1 cellular context compared by ENCODE assay signal in the genomic region with DNA sequence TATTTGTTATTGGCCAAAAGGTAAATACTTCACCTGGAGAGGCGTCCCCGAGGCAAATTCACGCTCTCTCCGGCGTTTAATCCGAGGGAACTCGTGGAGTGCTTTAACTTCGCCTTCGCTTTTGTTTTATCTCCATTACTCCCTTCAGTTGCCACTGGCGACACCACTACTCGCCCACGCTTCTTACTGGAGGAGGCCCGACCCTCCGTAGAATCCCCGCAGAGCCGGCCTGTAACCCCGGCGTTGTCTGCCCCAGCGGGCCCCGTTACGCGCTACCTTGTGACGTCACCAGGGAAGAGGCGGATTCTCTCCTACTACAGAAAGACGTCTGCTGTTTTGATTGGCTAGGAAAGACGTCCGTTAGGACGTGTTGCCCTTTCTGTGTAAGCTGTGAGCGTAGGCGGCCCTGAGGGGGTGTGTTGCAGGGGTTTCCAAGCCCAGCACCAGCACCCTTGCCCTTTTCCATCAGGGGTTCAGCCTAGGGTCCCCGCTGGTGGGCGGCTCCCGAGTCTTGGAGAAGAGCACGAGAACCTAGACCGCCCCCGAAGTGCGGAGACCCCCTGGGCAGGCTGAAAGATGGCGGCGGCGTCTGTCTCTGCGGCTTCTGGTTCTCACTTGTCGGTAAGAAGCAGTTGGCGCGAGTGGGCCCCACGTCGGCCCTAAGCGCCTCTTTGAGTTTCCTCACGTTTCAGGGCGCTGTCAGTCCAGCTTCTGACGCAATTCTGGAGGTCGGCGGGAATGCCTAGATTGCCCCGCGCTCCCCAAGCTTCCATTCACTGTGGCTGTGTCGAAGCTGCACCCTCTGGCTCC.
A peak's percentile ranks its signal among the peaks of the same experiment; 100 is the strongest.
TF ChIP-seq lines count a peak whose summit lies in the region.

A gene (plus strand): TSS at position 376 of the 810 bp plus-strand sequence. CDS start 201 bp downstream, at position 577.

TF ChIP-seq in K562, 482 proteins besides CTCF, POLR2A, EP300 and RAD21 (continued from another document and continues in another):
- TF ChIP-seq, protein P1, sequence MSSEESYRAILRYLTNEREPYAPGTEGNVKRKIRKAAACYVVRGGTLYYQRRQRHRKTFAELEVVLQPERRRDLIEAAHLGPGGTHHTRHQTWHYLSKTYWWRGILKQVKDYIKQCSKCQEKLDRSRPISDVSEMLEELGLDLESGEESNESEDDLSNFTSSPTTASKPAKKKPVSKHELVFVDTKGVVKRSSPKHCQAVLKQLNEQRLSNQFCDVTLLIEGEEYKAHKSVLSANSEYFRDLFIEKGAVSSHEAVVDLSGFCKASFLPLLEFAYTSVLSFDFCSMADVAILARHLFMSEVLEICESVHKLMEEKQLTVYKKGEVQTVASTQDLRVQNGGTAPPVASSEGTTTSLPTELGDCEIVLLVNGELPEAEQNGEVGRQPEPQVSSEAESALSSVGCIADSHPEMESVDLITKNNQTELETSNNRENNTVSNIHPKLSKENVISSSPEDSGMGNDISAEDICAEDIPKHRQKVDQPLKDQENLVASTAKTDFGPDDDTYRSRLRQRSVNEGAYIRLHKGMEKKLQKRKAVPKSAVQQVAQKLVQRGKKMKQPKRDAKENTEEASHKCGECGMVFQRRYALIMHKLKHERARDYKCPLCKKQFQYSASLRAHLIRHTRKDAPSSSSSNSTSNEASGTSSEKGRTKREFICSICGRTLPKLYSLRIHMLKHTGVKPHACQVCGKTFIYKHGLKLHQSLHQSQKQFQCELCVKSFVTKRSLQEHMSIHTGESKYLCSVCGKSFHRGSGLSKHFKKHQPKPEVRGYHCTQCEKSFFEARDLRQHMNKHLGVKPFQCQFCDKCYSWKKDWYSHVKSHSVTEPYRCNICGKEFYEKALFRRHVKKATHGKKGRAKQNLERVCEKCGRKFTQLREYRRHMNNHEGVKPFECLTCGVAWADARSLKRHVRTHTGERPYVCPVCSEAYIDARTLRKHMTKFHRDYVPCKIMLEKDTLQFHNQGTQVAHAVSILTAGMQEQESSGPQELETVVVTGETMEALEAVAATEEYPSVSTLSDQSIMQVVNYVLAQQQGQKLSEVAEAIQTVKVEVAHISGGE (CRISPR knock-in tag; IDR thresholded peaks at IDR 0.05), result no peak
- TF ChIP-seq, protein P2, sequence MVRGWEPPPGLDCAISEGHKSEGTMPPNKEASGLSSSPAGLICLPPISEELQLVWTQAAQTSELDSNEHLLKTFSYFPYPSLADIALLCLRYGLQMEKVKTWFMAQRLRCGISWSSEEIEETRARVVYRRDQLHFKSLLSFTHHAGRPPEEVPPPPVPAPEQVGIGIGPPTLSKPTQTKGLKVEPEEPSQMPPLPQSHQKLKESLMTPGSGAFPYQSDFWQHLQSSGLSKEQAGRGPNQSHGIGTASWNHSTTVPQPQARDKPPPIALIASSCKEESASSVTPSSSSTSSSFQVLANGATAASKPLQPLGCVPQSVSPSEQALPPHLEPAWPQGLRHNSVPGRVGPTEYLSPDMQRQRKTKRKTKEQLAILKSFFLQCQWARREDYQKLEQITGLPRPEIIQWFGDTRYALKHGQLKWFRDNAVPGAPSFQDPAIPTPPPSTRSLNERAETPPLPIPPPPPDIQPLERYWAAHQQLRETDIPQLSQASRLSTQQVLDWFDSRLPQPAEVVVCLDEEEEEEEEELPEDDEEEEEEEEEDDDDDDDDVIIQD (CRISPR knock-in tag; IDR thresholded peaks at IDR 0.05), result no peak
- TF ChIP-seq ZNF175 (CRISPR knock-in tag; IDR thresholded peaks at IDR 0.05; ENCODE audit: low read depth), result no peak
- TF ChIP-seq MCM2 (IDR thresholded peaks at IDR 0.05; ENCODE audit: low read depth), result no peak
- TF ChIP-seq SNIP1 (IDR thresholded peaks at IDR 0.05; ENCODE audit: low read depth), result no peak
- no peak for TF ChIP-seq ZNF3 (CRISPR knock-in tag; IDR thresholded peaks at IDR 0.05)
- TF ChIP-seq BCL6 (CRISPR knock-in tag; IDR thresholded peaks at IDR 0.05), result no peak
- TF ChIP-seq, protein P3, sequence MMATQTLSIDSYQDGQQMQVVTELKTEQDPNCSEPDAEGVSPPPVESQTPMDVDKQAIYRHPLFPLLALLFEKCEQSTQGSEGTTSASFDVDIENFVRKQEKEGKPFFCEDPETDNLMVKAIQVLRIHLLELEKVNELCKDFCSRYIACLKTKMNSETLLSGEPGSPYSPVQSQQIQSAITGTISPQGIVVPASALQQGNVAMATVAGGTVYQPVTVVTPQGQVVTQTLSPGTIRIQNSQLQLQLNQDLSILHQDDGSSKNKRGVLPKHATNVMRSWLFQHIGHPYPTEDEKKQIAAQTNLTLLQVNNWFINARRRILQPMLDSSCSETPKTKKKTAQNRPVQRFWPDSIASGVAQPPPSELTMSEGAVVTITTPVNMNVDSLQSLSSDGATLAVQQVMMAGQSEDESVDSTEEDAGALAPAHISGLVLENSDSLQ (IDR thresholded peaks at IDR 0.05), result peak; percentile 98
- no peak for TF ChIP-seq STAT5B (CRISPR knock-in tag; IDR thresholded peaks at IDR 0.05)
- TF ChIP-seq, protein P4, sequence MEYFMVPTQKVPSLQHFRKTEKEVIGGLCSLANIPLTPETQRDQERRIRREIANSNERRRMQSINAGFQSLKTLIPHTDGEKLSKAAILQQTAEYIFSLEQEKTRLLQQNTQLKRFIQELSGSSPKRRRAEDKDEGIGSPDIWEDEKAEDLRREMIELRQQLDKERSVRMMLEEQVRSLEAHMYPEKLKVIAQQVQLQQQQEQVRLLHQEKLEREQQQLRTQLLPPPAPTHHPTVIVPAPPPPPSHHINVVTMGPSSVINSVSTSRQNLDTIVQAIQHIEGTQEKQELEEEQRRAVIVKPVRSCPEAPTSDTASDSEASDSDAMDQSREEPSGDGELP (CRISPR knock-in tag; IDR thresholded peaks at IDR 0.05; ENCODE audit: borderline replicate concordance), result 0 out of 2 replicates have a peak, but pooled peaks have one; percentile 28
- no peak for TF ChIP-seq CCNT2 (IDR thresholded peaks at IDR 0.05; ENCODE audit: borderline replicate concordance, extremely low read depth, insufficient read length, low read depth, low read length)
- TF ChIP-seq, protein P5, sequence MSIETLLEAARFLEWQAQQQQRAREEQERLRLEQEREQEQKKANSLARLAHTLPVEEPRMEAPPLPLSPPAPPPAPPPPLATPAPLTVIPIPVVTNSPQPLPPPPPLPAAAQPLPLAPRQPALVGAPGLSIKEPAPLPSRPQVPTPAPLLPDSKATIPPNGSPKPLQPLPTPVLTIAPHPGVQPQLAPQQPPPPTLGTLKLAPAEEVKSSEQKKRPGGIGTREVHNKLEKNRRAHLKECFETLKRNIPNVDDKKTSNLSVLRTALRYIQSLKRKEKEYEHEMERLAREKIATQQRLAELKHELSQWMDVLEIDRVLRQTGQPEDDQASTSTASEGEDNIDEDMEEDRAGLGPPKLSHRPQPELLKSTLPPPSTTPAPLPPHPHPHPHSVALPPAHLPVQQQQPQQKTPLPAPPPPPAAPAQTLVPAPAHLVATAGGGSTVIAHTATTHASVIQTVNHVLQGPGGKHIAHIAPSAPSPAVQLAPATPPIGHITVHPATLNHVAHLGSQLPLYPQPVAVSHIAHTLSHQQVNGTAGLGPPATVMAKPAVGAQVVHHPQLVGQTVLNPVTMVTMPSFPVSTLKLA (conservative IDR thresholded peaks at IDR 0.05), result peak; percentile 13 to 47; a peak in 3 of 4 replicates
- no peak for TF ChIP-seq NR3C1 (CRISPR knock-in tag; IDR thresholded peaks at IDR 0.05)
- peak; percentile 39; the same call in 1 of the 2 replicates for TF ChIP-seq HCFC1 (IDR thresholded peaks at IDR 0.05; ENCODE audit: low read depth, low read length)
- TF ChIP-seq RFX7 (CRISPR knock-in tag; IDR thresholded peaks at IDR 0.05), result no peak
- 0 out of 4 replicates have a peak, but pooled peaks of 1 of the 2 experiments have one; percentile 26 for TF ChIP-seq ETV6 (IDR thresholded peaks at IDR 0.05; ENCODE audit: borderline replicate concordance in 1 of 2, low read depth in 2 of 2, low read length in 1 of 2)
- no peak for TF ChIP-seq ETV6 (CRISPR knock-in tag; IDR thresholded peaks at IDR 0.05; ENCODE audit: borderline replicate concordance)
- no peak for TF ChIP-seq RUNX1 (IDR thresholded peaks at IDR 0.05; ENCODE audit: low read depth)
- TF ChIP-seq, protein P6, sequence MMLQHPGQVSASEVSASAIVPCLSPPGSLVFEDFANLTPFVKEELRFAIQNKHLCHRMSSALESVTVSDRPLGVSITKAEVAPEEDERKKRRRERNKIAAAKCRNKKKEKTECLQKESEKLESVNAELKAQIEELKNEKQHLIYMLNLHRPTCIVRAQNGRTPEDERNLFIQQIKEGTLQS (IDR thresholded peaks at IDR 0.05), result peak; percentile 96
- TF ChIP-seq, protein P6 (CRISPR knock-in tag; conservative IDR thresholded peaks at IDR 0.05), result peak; percentile 62; the same call in 1 of the 2 replicates
- TF ChIP-seq GATAD2B (IDR thresholded peaks at IDR 0.05; ENCODE audit: borderline replicate concordance), result no peak; the same call in 1 of the 2 replicates
- TF ChIP-seq, protein P7, sequence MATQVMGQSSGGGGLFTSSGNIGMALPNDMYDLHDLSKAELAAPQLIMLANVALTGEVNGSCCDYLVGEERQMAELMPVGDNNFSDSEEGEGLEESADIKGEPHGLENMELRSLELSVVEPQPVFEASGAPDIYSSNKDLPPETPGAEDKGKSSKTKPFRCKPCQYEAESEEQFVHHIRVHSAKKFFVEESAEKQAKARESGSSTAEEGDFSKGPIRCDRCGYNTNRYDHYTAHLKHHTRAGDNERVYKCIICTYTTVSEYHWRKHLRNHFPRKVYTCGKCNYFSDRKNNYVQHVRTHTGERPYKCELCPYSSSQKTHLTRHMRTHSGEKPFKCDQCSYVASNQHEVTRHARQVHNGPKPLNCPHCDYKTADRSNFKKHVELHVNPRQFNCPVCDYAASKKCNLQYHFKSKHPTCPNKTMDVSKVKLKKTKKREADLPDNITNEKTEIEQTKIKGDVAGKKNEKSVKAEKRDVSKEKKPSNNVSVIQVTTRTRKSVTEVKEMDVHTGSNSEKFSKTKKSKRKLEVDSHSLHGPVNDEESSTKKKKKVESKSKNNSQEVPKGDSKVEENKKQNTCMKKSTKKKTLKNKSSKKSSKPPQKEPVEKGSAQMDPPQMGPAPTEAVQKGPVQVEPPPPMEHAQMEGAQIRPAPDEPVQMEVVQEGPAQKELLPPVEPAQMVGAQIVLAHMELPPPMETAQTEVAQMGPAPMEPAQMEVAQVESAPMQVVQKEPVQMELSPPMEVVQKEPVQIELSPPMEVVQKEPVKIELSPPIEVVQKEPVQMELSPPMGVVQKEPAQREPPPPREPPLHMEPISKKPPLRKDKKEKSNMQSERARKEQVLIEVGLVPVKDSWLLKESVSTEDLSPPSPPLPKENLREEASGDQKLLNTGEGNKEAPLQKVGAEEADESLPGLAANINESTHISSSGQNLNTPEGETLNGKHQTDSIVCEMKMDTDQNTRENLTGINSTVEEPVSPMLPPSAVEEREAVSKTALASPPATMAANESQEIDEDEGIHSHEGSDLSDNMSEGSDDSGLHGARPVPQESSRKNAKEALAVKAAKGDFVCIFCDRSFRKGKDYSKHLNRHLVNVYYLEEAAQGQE (CRISPR knock-in tag; IDR thresholded peaks at IDR 0.05; ENCODE audit: low read depth), result no peak
- TF ChIP-seq DACH1 (IDR thresholded peaks at IDR 0.05; ENCODE audit: partially characterized antibody), result no peak
- no peak for TF ChIP-seq SAFB2 (IDR thresholded peaks at IDR 0.05; ENCODE audit: borderline replicate concordance, low read depth, low read length, severe bottlenecking)
- TF ChIP-seq, protein P8, sequence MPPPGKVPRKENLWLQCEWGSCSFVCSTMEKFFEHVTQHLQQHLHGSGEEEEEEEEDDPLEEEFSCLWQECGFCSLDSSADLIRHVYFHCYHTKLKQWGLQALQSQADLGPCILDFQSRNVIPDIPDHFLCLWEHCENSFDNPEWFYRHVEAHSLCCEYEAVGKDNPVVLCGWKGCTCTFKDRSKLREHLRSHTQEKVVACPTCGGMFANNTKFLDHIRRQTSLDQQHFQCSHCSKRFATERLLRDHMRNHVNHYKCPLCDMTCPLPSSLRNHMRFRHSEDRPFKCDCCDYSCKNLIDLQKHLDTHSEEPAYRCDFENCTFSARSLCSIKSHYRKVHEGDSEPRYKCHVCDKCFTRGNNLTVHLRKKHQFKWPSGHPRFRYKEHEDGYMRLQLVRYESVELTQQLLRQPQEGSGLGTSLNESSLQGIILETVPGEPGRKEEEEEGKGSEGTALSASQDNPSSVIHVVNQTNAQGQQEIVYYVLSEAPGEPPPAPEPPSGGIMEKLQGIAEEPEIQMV (tag; conservative IDR thresholded peaks at IDR 0.05; ENCODE audit: low read depth), result no peak
- no peak for TF ChIP-seq MTA2 (IDR thresholded peaks at IDR 0.05; ENCODE audit: low read depth)
- no peak for TF ChIP-seq ILF3 (IDR thresholded peaks at IDR 0.05; ENCODE audit: borderline replicate concordance)
- no peak for TF ChIP-seq IRF2 (CRISPR knock-in tag; IDR thresholded peaks at IDR 0.05)
- TF ChIP-seq KAT8 (IDR thresholded peaks at IDR 0.05; ENCODE audit: low read depth), result no peak
- TF ChIP-seq, protein P9, sequence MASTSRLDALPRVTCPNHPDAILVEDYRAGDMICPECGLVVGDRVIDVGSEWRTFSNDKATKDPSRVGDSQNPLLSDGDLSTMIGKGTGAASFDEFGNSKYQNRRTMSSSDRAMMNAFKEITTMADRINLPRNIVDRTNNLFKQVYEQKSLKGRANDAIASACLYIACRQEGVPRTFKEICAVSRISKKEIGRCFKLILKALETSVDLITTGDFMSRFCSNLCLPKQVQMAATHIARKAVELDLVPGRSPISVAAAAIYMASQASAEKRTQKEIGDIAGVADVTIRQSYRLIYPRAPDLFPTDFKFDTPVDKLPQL (IDR thresholded peaks at IDR 0.05; ENCODE audit: extremely low read depth, insufficient read length), result no peak
- TF ChIP-seq, protein P10, sequence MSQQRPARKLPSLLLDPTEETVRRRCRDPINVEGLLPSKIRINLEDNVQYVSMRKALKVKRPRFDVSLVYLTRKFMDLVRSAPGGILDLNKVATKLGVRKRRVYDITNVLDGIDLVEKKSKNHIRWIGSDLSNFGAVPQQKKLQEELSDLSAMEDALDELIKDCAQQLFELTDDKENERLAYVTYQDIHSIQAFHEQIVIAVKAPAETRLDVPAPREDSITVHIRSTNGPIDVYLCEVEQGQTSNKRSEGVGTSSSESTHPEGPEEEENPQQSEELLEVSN (IDR thresholded peaks at IDR 0.05; ENCODE audit: borderline replicate concordance in 1 of 2, extremely low read depth in 1 of 2, insufficient read depth in 1 of 2, insufficient read length in 1 of 2, low read depth in 1 of 2, low read length in 1 of 2, poor library complexity in 1 of 2, severe bottlenecking in 1 of 2), result peak; percentile 30 to 38
- no peak for TF ChIP-seq SMARCA5 (IDR thresholded peaks at IDR 0.05)
- no peak for TF ChIP-seq ZNF263 (CRISPR knock-in tag; IDR thresholded peaks at IDR 0.05; ENCODE audit: borderline replicate concordance)
- TF ChIP-seq SIN3A (IDR thresholded peaks at IDR 0.05; ENCODE audit: borderline replicate concordance in 2 of 2, control insufficient read depth in 1 of 2, low read depth in 2 of 2, low read length in 2 of 2), result peak in 1 of 2 experiments; percentile 19; a peak in 2 of 4 replicates
- TF ChIP-seq ZFP1 (CRISPR knock-in tag; IDR thresholded peaks at IDR 0.05), result no peak
- TF ChIP-seq ILK (tag; IDR thresholded peaks at IDR 0.05; ENCODE audit: borderline replicate concordance, low read depth), result no peak
- TF ChIP-seq ZFP30 (CRISPR knock-in tag; IDR thresholded peaks at IDR 0.05; ENCODE audit: borderline replicate concordance), result no peak
- TF ChIP-seq, protein P11, sequence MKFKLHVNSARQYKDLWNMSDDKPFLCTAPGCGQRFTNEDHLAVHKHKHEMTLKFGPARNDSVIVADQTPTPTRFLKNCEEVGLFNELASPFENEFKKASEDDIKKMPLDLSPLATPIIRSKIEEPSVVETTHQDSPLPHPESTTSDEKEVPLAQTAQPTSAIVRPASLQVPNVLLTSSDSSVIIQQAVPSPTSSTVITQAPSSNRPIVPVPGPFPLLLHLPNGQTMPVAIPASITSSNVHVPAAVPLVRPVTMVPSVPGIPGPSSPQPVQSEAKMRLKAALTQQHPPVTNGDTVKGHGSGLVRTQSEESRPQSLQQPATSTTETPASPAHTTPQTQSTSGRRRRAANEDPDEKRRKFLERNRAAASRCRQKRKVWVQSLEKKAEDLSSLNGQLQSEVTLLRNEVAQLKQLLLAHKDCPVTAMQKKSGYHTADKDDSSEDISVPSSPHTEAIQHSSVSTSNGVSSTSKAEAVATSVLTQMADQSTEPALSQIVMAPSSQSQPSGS (CRISPR knock-in tag; IDR thresholded peaks at IDR 0.05), result no peak
